31 cellular contexts compared by ENCODE assay signal in the genomic region with DNA sequence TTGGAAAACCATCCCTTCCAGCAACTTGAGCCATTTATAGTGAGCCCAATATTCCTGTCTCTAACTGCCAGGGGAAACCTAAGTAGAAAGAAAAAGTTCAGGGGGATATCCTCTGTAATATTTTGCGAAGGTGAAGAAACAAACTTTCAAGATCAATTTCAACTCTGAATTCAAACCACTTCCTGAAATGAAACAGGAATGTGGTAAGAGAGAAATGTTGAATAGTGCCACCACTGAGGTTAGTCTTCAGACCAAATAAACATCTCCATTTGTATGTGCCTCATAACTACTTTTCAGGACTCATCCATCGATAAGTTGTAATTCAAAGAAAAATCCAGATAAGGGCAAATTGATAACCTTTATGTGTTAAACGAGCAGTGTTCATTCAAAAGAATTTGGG.
DNase-seq lines count a peak whose midpoint lies in the region; ATAC-seq, FAIRE-seq and TF ChIP-seq lines count a peak whose summit lies in the region.
"Had no signal": no experiment of that assay in that cellular context is flagged by ENCODE, and none has a peak within 500 bp of the region (broad histone marks: within the 10 kb centered on the region; RNA-seq: fewer than 3 reads in every experiment).

No MANE protein-coding gene starts in this region.

- DNase-seq in GF-D8 (lab: John Stamatoyannopoulos, UW), result peak; percentile 2
- DNase-seq in M059J (ENCODE audit: low read depth), result peak; percentile 23
- DNase-seq in GM12878 (ENCODE audit: low read depth, low spot score), result no peak
- DNase-seq in NAMALWA (ENCODE audit: low spot score), result no peak
- DNase-seq in stimulated activated CD4-positive, alpha-beta T cell treated with anti-CD3 and anti-CD28 coated beads, Interleukin-15, amount 100 ng/mL, for 24 hours, result no peak
- DNase-seq in mucosa of gallbladder (ENCODE audit: low spot score), result no peak
- DNase-seq: activated CD4-positive, alpha-beta T cell treated with anti-CD3 and anti-CD28 coated beads for 4 hours; activated naive CD4-positive, alpha-beta T cell treated with anti-CD3 and anti-CD28 coated beads, Interleukin-2, amount 50 U/mL, for 16 hours; amniotic stem cell; effector CD8-positive, alpha-beta T cell; EL; lower lobe of right lung; MG63; natural killer cell; NCI-H446 treated with DMSO at 0.1 percent for 48 hours; occipital lobe; psoas muscle; Right ventricle myocardium superior; stimulated activated CD4-positive, alpha-beta T cell treated with anti-CD3 and anti-CD28 coated beads, Interleukin-2, amount 100 ng/mL, for 48 hours; T-helper 9 cell; thyroid gland; uterus; WERI-Rb-1 had no signal

- H3K9ac ChIP-seq in OCI-LY3 (ENCODE audit: low read length), result no peak overlapping the region
- H3K9ac ChIP-seq in GM12878 (ENCODE audit: control insufficient read depth, insufficient read depth, low read length), result no peak overlapping the region

- peak overlapping the region; percentile 16 for H3K4me2 ChIP-seq in OCI-LY3 (ENCODE audit: low read length)
- H3K4me2 ChIP-seq in GM12878 (ENCODE audit: control insufficient read depth, insufficient read depth), result no peak overlapping the region; the same call in 1 of the 2 replicates
- H3K4me2 ChIP-seq: hepatocyte had no signal

- WGBS in GM12878 (ENCODE audit: insufficient coverage, insufficient replicate concordance, low lambda C conversion rate, missing lambda C conversion rate), result 2% methylated on average over 3 of the region's 3 CpGs

- H3K4me1 ChIP-seq in OCI-LY3 (ENCODE audit: low read length) (peaks cover 22% of the 10 kb centered on the region), GM12878 (ENCODE audit: control insufficient read depth, insufficient read depth, low read length) (no peaks in the 10 kb centered on the region)
- H3K4me1 ChIP-seq: breast epithelium, HAP-1, lower lobe of right lung, psoas muscle, thyroid gland, uterus had no signal

- H3K79me2 ChIP-seq in OCI-LY3 (ENCODE audit: low read length), result no peaks in the 10 kb centered on the region
- H3K79me2 ChIP-seq in GM12878 (ENCODE audit: control insufficient read depth, insufficient read depth, low read length), result no peaks in the 10 kb centered on the region
- H3K79me2 ChIP-seq: hepatocyte had no signal

- RAD21 ChIA-PET in GM12878 (lab: Charles Lee; ENCODE audit: unreplicated experiment), result no interaction called here

- intact Hi-C loops in GM12878 (cut with micrococcal nuclease; ENCODE audit: unreplicated experiment), result no loop called here

- TF ChIP-seq POLR2A in GM12878 (IDR thresholded peaks at IDR 0.05; ENCODE audit: low read depth, low read length), result no peak

- no peak overlapping the region for H3K4me3 ChIP-seq in OCI-LY3 (ENCODE audit: low read length)
- no peak overlapping the region for H3K4me3 ChIP-seq in GM12878
- H3K4me3 ChIP-seq: breast epithelium, HAP-1, hepatocyte, lower lobe of right lung, MG63, psoas muscle, thyroid gland, uterus had no signal

- no peak for TF ChIP-seq EP300 in GM12878 (IDR thresholded peaks at IDR 0.05; ENCODE audit: borderline replicate concordance in 1 of 2, control insufficient read depth in 1 of 2, low read depth in 2 of 2, low read length in 2 of 2)

- SMC1A ChIA-PET in GM12878 (lab: Charles Lee; ENCODE audit: uncharacterized antibody, unreplicated experiment), result no interaction called here

- H3K27me3 ChIP-seq in OCI-LY3 (ENCODE audit: low read depth, low read length) (no peaks in the 10 kb centered on the region), GM12878 (replicated peaks in 1 of 2; ENCODE audit: control insufficient read depth in 2 of 2, insufficient read depth in 2 of 2, low read length in 1 of 2) (no peaks in the 10 kb centered on the region)
- H3K27me3 ChIP-seq: breast epithelium, hepatocyte, MG63, thyroid gland, uterus had no signal

- TF ChIP-seq CTCF in OCI-LY3 (IDR thresholded peaks at IDR 0.05; ENCODE audit: low read depth, low read length), result no peak
- TF ChIP-seq CTCF in GM12878 (IDR thresholded peaks at IDR 0.05 in 2 of 3, conservative IDR thresholded peaks at IDR 0.05 in 1 of 3; ENCODE audit: control insufficient read depth in 2 of 3, extremely low read depth in 1 of 3, insufficient read depth in 1 of 3, low read depth in 3 of 3, low read length in 3 of 3), result no peak

- H2AFZ ChIP-seq in OCI-LY3 (ENCODE audit: low read depth, low read length) (0 out of 2 replicates have a peak overlapping the region, but pooled peaks have one; percentile 6), GM12878 (ENCODE audit: control insufficient read depth, low read depth, low read length) (no peak overlapping the region)
- H2AFZ ChIP-seq: hepatocyte had no signal

- no peak for TF ChIP-seq RAD21 in GM12878 (IDR thresholded peaks at IDR 0.05; ENCODE audit: insufficient read depth, low read depth, low read length)

- BruUV-seq in GM12878 (replicated peaks; lab: Mats Ljungman, UMichigan), result no TSS peak

- H3K9me3 ChIP-seq in OCI-LY3 (ENCODE audit: insufficient read depth, low read length), result peaks cover 7% of the 10 kb centered on the region
- H3K9me3 ChIP-seq in GM12878 (replicated peaks; ENCODE audit: control insufficient read depth, insufficient read depth, low read length), result no peaks in the 10 kb centered on the region; the same call in 2 of the 3 replicates
- H3K9me3 ChIP-seq: breast epithelium, HAP-1, lower lobe of right lung, MG63, psoas muscle, thyroid gland, uterus had no signal

- H3K36me3 ChIP-seq in OCI-LY3 (replicated peaks; ENCODE audit: low read depth, low read length) (peaks cover 16% of the 10 kb centered on the region), GM12878 (ENCODE audit: control insufficient read depth in 2 of 2, insufficient read depth in 2 of 2, low read length in 1 of 2) (no peaks in the 10 kb centered on the region)
- H3K36me3 ChIP-seq: breast epithelium, HAP-1, lower lobe of right lung, MG63, thyroid gland, uterus, WERI-Rb-1 had no signal

- H3K27ac ChIP-seq in OCI-LY3 (ENCODE audit: low read length), result no peak overlapping the region
- no peak overlapping the region for H3K27ac ChIP-seq in GM12878 (ENCODE audit: control insufficient read depth, insufficient read depth)
- H3K27ac ChIP-seq: breast epithelium, hepatocyte, lower lobe of right lung, psoas muscle, thyroid gland, uterus, WERI-Rb-1 had no signal

- POLR2A ChIA-PET in GM12878 (lab: Charles Lee), result no interaction called here

- ATAC-seq in GM12878, result peak; percentile 30; the same call in 1 of the 3 replicates
- ATAC-seq in HG03571 (IDR thresholded peaks at IDR 0.05; ENCODE audit: unreplicated experiment), result no peak
- ATAC-seq: lower lobe of right lung, natural killer cell, Panc1, psoas muscle, sciatic nerve had no signal

- CTCF ChIA-PET in GM12878 (lab: Yijun Ruan, JAX), result no interaction called here

- in situ Hi-C loops in GM12878 (cut with MboI), result no loop called here

- no peak for FAIRE-seq in GM12878 (lab: Jason Lieb, UNC)
- FAIRE-seq: GM12892 had no signal

- no peaks in the 10 kb centered on the region for H4K20me1 ChIP-seq in OCI-LY3 (ENCODE audit: insufficient read depth, low read length)
- no peaks in the 10 kb centered on the region for H4K20me1 ChIP-seq in GM12878 (ENCODE audit: control insufficient read depth, insufficient read depth)

TF ChIP-seq in GM12878, 131 proteins besides CTCF, POLR2A, EP300 and RAD21:
- TF ChIP-seq BMI1 (IDR thresholded peaks at IDR 0.05; ENCODE audit: borderline replicate concordance) (no peak), RUNX3 (IDR thresholded peaks at IDR 0.05; ENCODE audit: low read length) (0 out of 2 replicates have a peak, but pooled peaks have one; percentile 8)

Comparison
In these comparisons a context has a peak if more than half of its experiments do, and no peak if none do; other contexts are left out.
1. DNase-seq: peak in GF-D8 (single experiment) and M059J (single experiment); none in GM12878 (single experiment), NAMALWA (single experiment), stimulated activated CD4-positive, alpha-beta T cell treated with anti-CD3 and anti-CD28 coated beads, Interleukin-15, amount 100 ng/mL, for 24 hours (single experiment) and mucosa of gallbladder (single experiment).